In the genomic region with DNA sequence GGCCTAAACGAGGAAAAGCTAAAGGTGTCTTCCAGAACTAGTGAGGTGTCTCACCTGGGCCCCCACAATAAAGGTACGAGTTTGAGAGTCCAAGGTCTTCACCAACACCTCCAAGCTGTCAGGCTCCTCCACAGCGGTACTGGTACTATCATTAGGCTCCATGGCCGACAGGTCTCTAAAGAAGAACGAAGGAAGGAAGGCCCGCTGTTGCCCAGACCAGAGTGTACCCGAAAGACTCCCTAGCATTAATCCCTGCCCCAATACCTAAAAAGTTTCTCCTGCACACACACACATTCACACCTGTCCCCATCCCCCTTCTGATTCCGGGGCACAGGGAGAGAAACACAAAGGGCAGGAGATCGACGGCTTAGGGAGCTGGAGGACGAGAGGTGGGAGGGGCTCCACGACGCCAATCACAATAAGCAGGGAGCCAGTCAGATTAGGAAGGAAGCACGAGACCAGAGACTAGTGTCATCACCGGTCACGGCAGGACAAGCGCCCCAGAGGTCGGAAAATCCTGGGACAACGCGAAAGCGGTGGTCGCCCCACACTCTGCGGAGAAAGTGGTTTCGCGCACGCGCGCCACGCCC, we compare ENCODE assay signal across 8 cellular contexts. TPM values are rescaled to one million over a fixed set of nuclear protein-coding genes. Genes with fewer than 3 reads are reported as not detected.
DNase-seq lines count a peak whose midpoint lies in the region; ATAC-seq and TF ChIP-seq lines count a peak whose summit lies in the region.

No MANE protein-coding gene starts in this region.

- DNase-seq in COLO829 (ENCODE audit: low spot score), result peak; percentile 83
- DNase-seq in NCI-H524 treated with DMSO at 0.1 percent for 48 hours (lab: John Stamatoyannopoulos, UW), result peak; percentile 2
- peak; percentile 69 for DNase-seq in amniotic stem cell (lab: John Stamatoyannopoulos, UW)
- DNase-seq in right cardiac atrium, result no peak
- peak in 1 of 2 donors; percentile 88 for DNase-seq in psoas muscle
- DNase-seq in UCSD-AML1 (lab: John Stamatoyannopoulos, UW; ENCODE audit: unreplicated experiment), result no peak

- H3K9me3 ChIP-seq in right cardiac atrium (ENCODE audit: control insufficient read depth, low read length) (no peaks in the 10 kb centered on the region), psoas muscle (no peaks in the 10 kb centered on the region)

- intact Hi-C loops in right cardiac atrium (cut with DNase I), result no loop called here
- intact Hi-C loops in psoas muscle (cut with DNase I), result loop anchor here (2.0 kb wide), 2 partner anchors 29 to 31 kb away; a partner anchor contains a TSS

- peak overlapping the region; percentile 97 for H3K27ac ChIP-seq in right cardiac atrium (ENCODE audit: low read length)
- H3K27ac ChIP-seq in psoas muscle, result peak overlapping the region; percentile 98

- peak; percentile 30 for ATAC-seq in GM18909 (IDR thresholded peaks at IDR 0.05; ENCODE audit: poor library complexity, unreplicated experiment)
- ATAC-seq in HG03103 (IDR thresholded peaks at IDR 0.05; ENCODE audit: low read depth, unreplicated experiment), result peak; percentile 26
- peak; percentile 68 to 79 for ATAC-seq in right cardiac atrium
- ATAC-seq in psoas muscle, result peak; percentile 68 to 80 (median 70)

- H3K4me1 ChIP-seq in right cardiac atrium (ENCODE audit: control insufficient read depth, insufficient read depth, low read length) (peaks cover 10% of the 10 kb centered on the region), psoas muscle (peaks cover 15% of the 10 kb centered on the region)

- TF ChIP-seq CTCF in psoas muscle (IDR thresholded peaks at IDR 0.05), result no peak

- peak overlapping the region; percentile 73 for H3K4me3 ChIP-seq in right cardiac atrium (ENCODE audit: low read length)
- H3K4me3 ChIP-seq in psoas muscle, result peak overlapping the region; percentile 72

- H3K36me3 ChIP-seq in psoas muscle (ENCODE audit: insufficient read depth in 1 of 2, low read depth in 1 of 2), result peaks cover 11 to 59% of the 10 kb centered on the region in 2 donors

- 3% methylated on average over 29 of the region's 29 CpGs for WGBS in right cardiac atrium
- 1 to 2% (median 2%) methylated on average over 28 to 29 of the region's 29 CpGs for WGBS in psoas muscle, 3 donors

- H3K27me3 ChIP-seq in right cardiac atrium (ENCODE audit: control insufficient read depth, insufficient read depth) (no peaks in the 10 kb centered on the region), psoas muscle (ENCODE audit: insufficient read depth in 3 of 3, low read length in 2 of 3) (no peaks in the 10 kb centered on the region)

RNA-seq across cellular contexts. Expression of a gene that starts 0.8 kb away (rescaled TPM):
- total RNA-seq in right cardiac atrium (100 to 1,000 TPM; 230 to 260 (median 256) TPM), psoas muscle (100 to 1,000 TPM; 317 to 370 (median 341) TPM)
- polyA plus RNA-seq in right cardiac atrium (226 TPM), psoas muscle (100 to 1,000 TPM; 294 to 419 (median 302) TPM)

RNA-seq across cellular contexts. Expression of a gene that starts 4.0 kb away (rescaled TPM):
- 1 to 10 TPM in 2 of 4 donors, under 1 TPM in 2; 0.48 to 2.8 (median 1.4) TPM for total RNA-seq in right cardiac atrium
- polyA plus RNA-seq in right cardiac atrium, result 3.9 TPM
- total RNA-seq in psoas muscle, result 1 to 10 TPM; 1.9 to 3.0 (median 2.3) TPM
- polyA plus RNA-seq in psoas muscle, result 1 to 10 TPM; 1.8 to 3.5 (median 2.0) TPM

RNA-seq across cellular contexts. Expression of a gene that starts 8.9 kb away (rescaled TPM):
- total RNA-seq in right cardiac atrium (10 to 100 TPM; 18.5 to 20.7 (median 20.1) TPM), psoas muscle (10 to 100 TPM; 13.5 to 21.2 (median 16.1) TPM)
- polyA plus RNA-seq in right cardiac atrium (21.2 TPM), psoas muscle (10 to 100 TPM; 19.4 to 36.0 (median 22.9) TPM)

RNA-seq across cellular contexts. Expression of a gene that starts 13.1 kb away (rescaled TPM):
- total RNA-seq in right cardiac atrium (10 to 100 TPM; 16.8 to 23.9 (median 20.0) TPM), psoas muscle (10 to 100 TPM; 13.6 to 22.6 (median 15.3) TPM)
- polyA plus RNA-seq in right cardiac atrium (24.6 TPM), psoas muscle (10 to 100 TPM; 23.5 to 49.7 (median 24.2) TPM)

RNA-seq across cellular contexts. Expression of a gene that starts 14.2 kb away (rescaled TPM):
- 100 to 1,000 TPM; 110 to 123 (median 116) TPM for total RNA-seq in right cardiac atrium
- polyA plus RNA-seq in right cardiac atrium, result 158 TPM
- 100 to 1,000 TPM; 102 to 129 (median 103) TPM for total RNA-seq in psoas muscle
- 100 to 1,000 TPM; 151 to 208 (median 160) TPM for polyA plus RNA-seq in psoas muscle

Comparison
In these comparisons a context has a peak if more than half of its experiments do, and no peak if none do; other contexts are left out.
1. DNase-seq: peak in COLO829 (single experiment), NCI-H524 treated with DMSO at 0.1 percent for 48 hours (single experiment) and amniotic stem cell (single experiment); none in right cardiac atrium (0 of 3) and UCSD-AML1 (single experiment).
2. intact Hi-C loops: an anchor here in psoas muscle (2.0 kb wide); none called in right cardiac atrium.
3. Peak in every context shown above with its lines, with median percentiles within 50 percentile points of each other: ATAC-seq.